In genomic region chr6:75524322-75524972, GRCh38 we compare ENCODE assay signal across 2 cellular contexts.
TF ChIP-seq lines count a peak whose summit lies in the region.

No MANE protein-coding gene starts in this region.

TF ChIP-seq in A549, 52 proteins besides CTCF, POLR2A, EP300 and RAD21 (continues in another document):
- TF ChIP-seq REST (IDR thresholded peaks at IDR 0.05) (no peak), KDM1A (IDR thresholded peaks at IDR 0.05; ENCODE audit: low read depth) (no peak), RFX5 (IDR thresholded peaks at IDR 0.05) (no peak), JUNB (IDR thresholded peaks at IDR 0.05) (peak; percentile 88), ZFP36 (IDR thresholded peaks at IDR 0.05; ENCODE audit: borderline replicate concordance, partially characterized antibody) (no peak), HOXB13 (CRISPR knock-in tag; IDR thresholded peaks at IDR 0.05; ENCODE audit: low read depth) (no peak), HMGXB4 (CRISPR knock-in tag; IDR thresholded peaks at IDR 0.05; ENCODE audit: borderline replicate concordance) (no peak), NFE2L2 (conservative IDR thresholded peaks at IDR 0.05; ENCODE audit: low read length) (no peak), EHMT2 (IDR thresholded peaks at IDR 0.05; ENCODE audit: low read depth) (no peak), FOSB (CRISPR knock-in tag; IDR thresholded peaks at IDR 0.05) (no peak), SREBF2 (IDR thresholded peaks at IDR 0.05) (no peak), POLR2AphosphoS2 (conservative IDR thresholded peaks at IDR 0.05; ENCODE audit: low read length) (no peak), HES2 (IDR thresholded peaks at IDR 0.05) (peak; percentile 49; the same call in 1 of the 2 replicates), JUN (IDR thresholded peaks at IDR 0.05) (peak; percentile 95), MAX (IDR thresholded peaks at IDR 0.05) (peak; percentile 62), PHF8 (IDR thresholded peaks at IDR 0.05; ENCODE audit: borderline replicate concordance, low read depth) (no peak), E2F6 (IDR thresholded peaks at IDR 0.05; ENCODE audit: borderline replicate concordance, low read depth) (no peak), CHD2 (IDR thresholded peaks at IDR 0.05; ENCODE audit: low read length, partially characterized antibody) (no peak), CBX8 (IDR thresholded peaks at IDR 0.05) (no peak), RCOR1 (IDR thresholded peaks at IDR 0.05; ENCODE audit: low read depth, low read length) (no peak), RNF2 (IDR thresholded peaks at IDR 0.05; ENCODE audit: borderline replicate concordance, low read depth) (no peak), HDAC2 (IDR thresholded peaks at IDR 0.05) (no peak), ESRRA (IDR thresholded peaks at IDR 0.05; ENCODE audit: borderline replicate concordance, low read length) (no peak), NR3C1 (IDR thresholded peaks at IDR 0.05) (no peak), GATA3 (IDR thresholded peaks at IDR 0.05; ENCODE audit: borderline replicate concordance) (peak; percentile 99), HEYL (CRISPR knock-in tag; IDR thresholded peaks at IDR 0.05) (no peak), USF2 (IDR thresholded peaks at IDR 0.05) (no peak), CBX2 (IDR thresholded peaks at IDR 0.05; ENCODE audit: borderline replicate concordance, low read depth) (no peak), FOSL2 (IDR thresholded peaks at IDR 0.05) (peak; percentile 29; the same call in 1 of the 2 replicates), FOSL2 (CRISPR knock-in tag; IDR thresholded peaks at IDR 0.05) (peak; percentile 66), ZNF302 (CRISPR knock-in tag; IDR thresholded peaks at IDR 0.05) (no peak), EHF (CRISPR knock-in tag; IDR thresholded peaks at IDR 0.05) (no peak), CHD4 (IDR thresholded peaks at IDR 0.05; ENCODE audit: borderline replicate concordance) (no peak)

TF ChIP-seq in K562, 482 proteins besides CTCF, POLR2A, EP300 and RAD21 (continues in another document):
- TF ChIP-seq KAT2B (IDR thresholded peaks at IDR 0.05; ENCODE audit: low read depth, low read length) (no peak), THRB (CRISPR knock-in tag; conservative IDR thresholded peaks at IDR 0.05) (no peak), TRIM28 (IDR thresholded peaks at IDR 0.05) (no peak), EGR1 (conservative IDR thresholded peaks at IDR 0.05) (no peak), XRCC3 (IDR thresholded peaks at IDR 0.05) (no peak), BHLHE40 (IDR thresholded peaks at IDR 0.05; ENCODE audit: low read length) (no peak), NFRKB (IDR thresholded peaks at IDR 0.05; ENCODE audit: low read depth) (no peak), MTA2 (IDR thresholded peaks at IDR 0.05; ENCODE audit: low read depth) (no peak), CBFA2T3 (IDR thresholded peaks at IDR 0.05) (peak; percentile 53; the same call in 1 of the 2 replicates), NFE2L1 (tag; IDR thresholded peaks at IDR 0.05; ENCODE audit: borderline replicate concordance, low read depth) (no peak), MECOM (CRISPR knock-in tag; IDR thresholded peaks at IDR 0.05) (no peak), ZNF449 (CRISPR knock-in tag; IDR thresholded peaks at IDR 0.05) (no peak), ELF1 (tag; IDR thresholded peaks at IDR 0.05) (no peak), E2F5 (CRISPR knock-in tag; IDR thresholded peaks at IDR 0.05) (no peak), ETS2 (tag; IDR thresholded peaks at IDR 0.05; ENCODE audit: borderline replicate concordance, poor library complexity, severe bottlenecking) (no peak), CEBPG (CRISPR knock-in tag; IDR thresholded peaks at IDR 0.05) (no peak), CEBPG (tag; conservative IDR thresholded peaks at IDR 0.05 in 1 of 2, IDR thresholded peaks at IDR 0.05 in 1 of 2) (peak; percentile 15 to 59; a peak in 1 of 4 replicates), POLR3A (IDR thresholded peaks at IDR 0.05; ENCODE audit: borderline replicate concordance, extremely low read depth, insufficient read depth, insufficient read length) (no peak), NCOR1 (IDR thresholded peaks at IDR 0.05) (no peak), ZBTB34 (CRISPR knock-in tag; IDR thresholded peaks at IDR 0.05) (no peak), TRIM24 (IDR thresholded peaks at IDR 0.05) (no peak), TOE1 (IDR thresholded peaks at IDR 0.05; ENCODE audit: borderline replicate concordance) (no peak), TOE1 (CRISPR knock-in tag; IDR thresholded peaks at IDR 0.05; ENCODE audit: borderline replicate concordance, low read depth) (no peak), PATZ1 (CRISPR knock-in tag; IDR thresholded peaks at IDR 0.05; ENCODE audit: borderline replicate concordance) (no peak), ZNF644 (tag; IDR thresholded peaks at IDR 0.05; ENCODE audit: low read depth) (no peak), KDM1A (IDR thresholded peaks at IDR 0.05) (peak; percentile 38 to 45; a peak in 3 of 4 replicates), KAT8 (IDR thresholded peaks at IDR 0.05; ENCODE audit: low read depth) (no peak), MEIS2 (IDR thresholded peaks at IDR 0.05; ENCODE audit: partially characterized antibody) (peak; percentile 42), ARID1B (IDR thresholded peaks at IDR 0.05) (no peak), ZNF274 (IDR thresholded peaks at IDR 0.05; ENCODE audit: borderline replicate concordance, low read depth, low read length) (no peak), NFIC (IDR thresholded peaks at IDR 0.05) (no peak), ETV6 (IDR thresholded peaks at IDR 0.05; ENCODE audit: borderline replicate concordance in 1 of 2, low read depth in 2 of 2, low read length in 1 of 2) (no peak), ETV6 (CRISPR knock-in tag; IDR thresholded peaks at IDR 0.05; ENCODE audit: borderline replicate concordance) (no peak), CBFB (CRISPR knock-in tag; IDR thresholded peaks at IDR 0.05) (no peak), ZNF253 (CRISPR knock-in tag; conservative IDR thresholded peaks at IDR 0.05) (no peak), XRCC4 (IDR thresholded peaks at IDR 0.05; ENCODE audit: extremely low read depth, insufficient read depth, insufficient read length) (no peak), CHD1 (IDR thresholded peaks at IDR 0.05; ENCODE audit: low read length) (no peak), TAF1 (IDR thresholded peaks at IDR 0.05; ENCODE audit: control insufficient read depth, extremely low read depth, insufficient read depth, low read length, severe bottlenecking) (no peak), MNT (conservative IDR thresholded peaks at IDR 0.05) (no peak), AFF1 (IDR thresholded peaks at IDR 0.05; ENCODE audit: low read depth in 1 of 2, partially characterized antibody in 2 of 2) (no peak), EWSR1 (IDR thresholded peaks at IDR 0.05; ENCODE audit: borderline replicate concordance, low read depth, partially characterized antibody) (no peak), KLF13 (tag; IDR thresholded peaks at IDR 0.05; ENCODE audit: borderline replicate concordance, low read depth) (no peak), HES1 (IDR thresholded peaks at IDR 0.05; ENCODE audit: low read depth) (peak; percentile 71; the same call in 1 of the 2 replicates), CCAR2 (IDR thresholded peaks at IDR 0.05; ENCODE audit: low read depth, low read length) (no peak), HMGN3 (IDR thresholded peaks at IDR 0.05; ENCODE audit: borderline replicate concordance, extremely low read depth, insufficient read length, low read depth, low read length) (no peak)
